Comparison of ENCODE assay signal across 3 cellular contexts in genomic region chr14:45939572-45939971, GRCh38.
"Had no signal": no experiment of that assay in that cellular context is flagged by ENCODE, and none has a peak within 500 bp of the region (broad histone marks: within the 10 kb centered on the region; RNA-seq: fewer than 3 reads in every experiment).

No MANE protein-coding gene starts in this region.

- H3K4me3 ChIP-seq: GM12878 had no signal

- DNase-seq: GDM1, GF-D8 had no signal

- ATAC-seq: GM12878 had no signal
